ENCODE assay signal across 18 cellular contexts in the genomic region with DNA sequence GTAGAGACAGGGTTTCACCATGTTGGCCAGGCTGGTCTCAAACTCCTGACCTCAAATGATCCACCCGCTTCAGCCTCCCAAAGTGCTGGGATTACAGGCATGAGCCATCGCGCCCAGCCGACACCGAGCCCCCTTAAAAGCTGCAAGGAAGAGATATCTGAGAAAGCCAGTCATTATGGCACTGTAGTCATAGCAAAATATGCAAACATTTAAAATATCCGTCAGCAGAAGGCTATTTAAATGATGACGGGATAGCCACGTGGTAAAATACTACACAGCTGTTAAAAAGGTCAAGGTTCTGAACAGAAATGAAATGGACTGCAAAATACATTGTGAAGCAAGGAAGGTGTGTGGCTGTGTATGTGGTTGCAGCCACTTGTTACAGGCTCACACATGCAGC.
"Had no signal": no experiment of that assay in that cellular context is flagged by ENCODE, and none has a peak within 500 bp of the region (broad histone marks: within the 10 kb centered on the region; RNA-seq: fewer than 3 reads in every experiment).

No MANE protein-coding gene starts in this region.

- FAIRE-seq: islet of Langerhans had no signal

- DNase-seq: colonic mucosa; dermis blood vessel endothelial cell; foreskin melanocyte; heart left ventricle; hippocampal formation; kidney glomerular epithelial cell; naive thymus-derived CD4-positive, alpha-beta T cell; nephron progenitor cell; sigmoid colon; stimulated activated CD4-positive, alpha-beta T cell treated with anti-CD3 and anti-CD28 coated beads, Interleukin-2, amount 100 ng/mL, for 24 hours; stimulated activated CD4-positive, alpha-beta T cell treated with anti-CD3 and anti-CD28 coated beads, Interleukin-4, amount 100 ng/mL, for 4 hours; stimulated activated naive B cell treated with anti-CD40 and anti-IgM and Interleukin-4, amounts not matched to agents 10 μg/mL and 1 μg/mL and 100 μg/mL, for 72 hours; stimulated activated naive CD8-positive, alpha-beta T cell treated with anti-CD3 and anti-CD28 coated beads, Interleukin-15, amount 100 ng/mL, for 72 hours; testis had no signal

- H3K27ac ChIP-seq: colonic mucosa, heart left ventricle, right atrium auricular region, sigmoid colon, skin epidermis, testis, tibial nerve had no signal

- H3K27ac Mint-ChIP-seq: naive thymus-derived CD4-positive, alpha-beta T cell; nephron progenitor cell; stimulated activated naive B cell treated with anti-CD40 and anti-IgM and Interleukin-4, amounts not matched to agents 10 μg/mL and 1 μg/mL and 100 μg/mL, for 72 hours; stimulated activated naive CD8-positive, alpha-beta T cell treated with anti-CD3 and anti-CD28 coated beads, Interleukin-15, amount 100 ng/mL, for 72 hours had no signal

- ATAC-seq: heart left ventricle; naive thymus-derived CD4-positive, alpha-beta T cell; stimulated activated naive B cell treated with anti-CD40 and anti-IgM and Interleukin-4, amounts not matched to agents 10 μg/mL and 1 μg/mL and 100 μg/mL, for 72 hours; stimulated activated naive CD8-positive, alpha-beta T cell treated with anti-CD3 and anti-CD28 coated beads, Interleukin-15, amount 100 ng/mL, for 72 hours had no signal

- H3K4me3 ChIP-seq: colonic mucosa, heart left ventricle, right atrium auricular region, sigmoid colon, skin epidermis, testis, tibial nerve had no signal

- H3K4me3 Mint-ChIP-seq: naive thymus-derived CD4-positive, alpha-beta T cell; nephron progenitor cell; stimulated activated naive B cell treated with anti-CD40 and anti-IgM and Interleukin-4, amounts not matched to agents 10 μg/mL and 1 μg/mL and 100 μg/mL, for 72 hours; stimulated activated naive CD8-positive, alpha-beta T cell treated with anti-CD3 and anti-CD28 coated beads, Interleukin-15, amount 100 ng/mL, for 72 hours had no signal

- H3K27me3 ChIP-seq: colonic mucosa, heart left ventricle, right atrium auricular region, sigmoid colon, testis, tibial nerve had no signal

- H3K27me3 Mint-ChIP-seq: naive thymus-derived CD4-positive, alpha-beta T cell; stimulated activated naive B cell treated with anti-CD40 and anti-IgM and Interleukin-4, amounts not matched to agents 10 μg/mL and 1 μg/mL and 100 μg/mL, for 72 hours; stimulated activated naive CD8-positive, alpha-beta T cell treated with anti-CD3 and anti-CD28 coated beads, Interleukin-15, amount 100 ng/mL, for 72 hours had no signal

- H3K9me3 Mint-ChIP-seq: naive thymus-derived CD4-positive, alpha-beta T cell; nephron progenitor cell; stimulated activated naive B cell treated with anti-CD40 and anti-IgM and Interleukin-4, amounts not matched to agents 10 μg/mL and 1 μg/mL and 100 μg/mL, for 72 hours; stimulated activated naive CD8-positive, alpha-beta T cell treated with anti-CD3 and anti-CD28 coated beads, Interleukin-15, amount 100 ng/mL, for 72 hours had no signal

- H3K9me3 ChIP-seq: colonic mucosa, heart left ventricle, right atrium auricular region, sigmoid colon, testis, tibial nerve had no signal

- H3K36me3 ChIP-seq: colonic mucosa, heart left ventricle, right atrium auricular region, sigmoid colon, tibial nerve had no signal
